21 cellular contexts compared by ENCODE assay signal in the genomic region with DNA sequence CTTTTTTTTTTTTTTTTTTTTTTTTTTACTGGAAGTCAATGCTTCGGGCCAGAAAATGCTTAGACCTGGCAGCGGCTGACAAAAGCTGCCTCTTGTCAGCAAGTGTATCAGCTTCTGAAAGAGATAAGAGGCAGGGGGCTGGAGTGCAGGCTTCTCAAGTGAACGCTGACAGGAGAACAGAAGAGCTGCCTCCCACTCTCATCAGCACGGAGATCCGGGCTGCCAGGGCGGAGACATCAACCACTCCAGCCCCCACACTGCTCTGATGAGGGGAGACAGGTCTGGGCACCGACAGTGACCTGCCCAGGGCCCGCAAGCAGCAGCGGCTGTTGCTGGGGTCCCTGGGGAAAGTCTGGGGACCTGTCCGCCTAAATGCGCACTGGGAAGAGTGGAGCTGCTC. TPM values are rescaled to one million over a fixed set of nuclear protein-coding genes. Genes with fewer than 3 reads are reported as not detected.
DNase-seq lines count a peak whose midpoint lies in the region; ATAC-seq and TF ChIP-seq lines count a peak whose summit lies in the region.
"Had no signal": no experiment of that assay in that cellular context is flagged by ENCODE, and none has a peak within 500 bp of the region (broad histone marks: within the 10 kb centered on the region; RNA-seq: fewer than 3 reads in every experiment).

No MANE protein-coding gene starts in this region.

- H3K9me3 Mint-ChIP-seq in endodermal cell (peaks cover 20% of the 10 kb centered on the region), neural progenitor cell (peaks cover 12% of the 10 kb centered on the region)

- H3K27me3 Mint-ChIP-seq in endodermal cell (ENCODE audit: insufficient read depth): peaks cover 32% of the 10 kb centered on the region
- peaks cover 21% of the 10 kb centered on the region for H3K27me3 Mint-ChIP-seq in neural progenitor cell (ENCODE audit: insufficient read depth, low read depth)

- H3K27ac Mint-ChIP-seq in endodermal cell: no peak overlapping the region
- no peak overlapping the region for H3K27ac Mint-ChIP-seq in neural progenitor cell
- H3K27ac Mint-ChIP-seq: B cell; CD4-positive, CD25-positive, alpha-beta regulatory T cell; H9 had no signal

- H3K27me3 ChIP-seq in endodermal cell (ENCODE audit: control insufficient read depth, insufficient read depth, low read length, poor library complexity, severe bottlenecking): peaks cover 28% of the 10 kb centered on the region
- H3K27me3 ChIP-seq in neural progenitor cell: peaks cover 8% of the 10 kb centered on the region
- peaks cover 0 to 7% of the 10 kb centered on the region in 2 donors for H3K27me3 ChIP-seq in body of pancreas

- no peaks in the 10 kb centered on the region for H4K20me1 ChIP-seq in neural progenitor cell (ENCODE audit: low read depth)

- TF ChIP-seq CTCF in endodermal cell (conservative IDR thresholded peaks at IDR 0.05) (no peak), neural progenitor cell (IDR thresholded peaks at IDR 0.05) (no peak), body of pancreas (IDR thresholded peaks at IDR 0.05) (no peak)

- no peaks in the 10 kb centered on the region for H3F3A ChIP-seq in neural progenitor cell (ENCODE audit: low read depth)

- H3K27ac ChIP-seq in endodermal cell (ENCODE audit: low read depth, low read length) (no peak overlapping the region), neural progenitor cell (no peak overlapping the region), body of pancreas (no peak overlapping the region)
- H3K27ac ChIP-seq: 22Rv1 had no signal

- no peak for TF ChIP-seq POLR2A in body of pancreas (IDR thresholded peaks at IDR 0.05)

- H2AFZ ChIP-seq in neural progenitor cell (replicated peaks): peak overlapping the region; percentile 70

- DNase-seq in DMS 273 (lab: John Stamatoyannopoulos, UW; ENCODE audit: unreplicated experiment) (peak; percentile 7), DMS 273 treated with DMSO at 0.1 percent for 48 hours (lab: John Stamatoyannopoulos, UW) (no peak), ELF-1 (ENCODE audit: low read depth, low spot score) (peak; percentile 75), endodermal cell (peak; percentile 63), neural progenitor cell (ENCODE audit: low spot score) (peak; percentile 51), cerebellar nuclear complex (lab: John Stamatoyannopoulos, UW) (no peak), NCI-H2171 (lab: John Stamatoyannopoulos, UW) (no peak), body of pancreas (no peak)
- DNase-seq: CD4-positive, CD25-positive, alpha-beta regulatory T cell; H9; IMR-90; Kasumi-1; NCI-H1105; NCI-H1694; NCI-H446; NCI-H69; SIG-M5 had no signal

- WGBS in endodermal cell (ENCODE audit: insufficient coverage in 1 of 2, insufficient read length in 1 of 2), 2 experiments: 45 to 51% methylated on average over 4 to 11 of the region's 11 CpGs
- 10 to 24% methylated on average over 6 to 11 of the region's 11 CpGs for WGBS in body of pancreas, 2 donors

- H3K4me1 ChIP-seq in endodermal cell (ENCODE audit: control insufficient read depth, insufficient read depth, low read length) (peaks cover 8% of the 10 kb centered on the region), neural progenitor cell (peaks cover 13% of the 10 kb centered on the region), body of pancreas (no peaks in the 10 kb centered on the region)

- H3K9me3 ChIP-seq in endodermal cell (ENCODE audit: control insufficient read depth, low read length): peaks cover 25% of the 10 kb centered on the region
- H3K9me3 ChIP-seq in neural progenitor cell (ENCODE audit: low read depth): peaks cover 9% of the 10 kb centered on the region
- H3K9me3 ChIP-seq in body of pancreas: no peaks in the 10 kb centered on the region

- intact Hi-C loops in body of pancreas (cut with DNase I): loop anchor here (10.0 kb wide), 1 partner anchor 134 kb away; no protein-coding TSS in a partner anchor

- no peaks in the 10 kb centered on the region for H3K36me3 Mint-ChIP-seq in endodermal cell (ENCODE audit: low read depth)
- no peaks in the 10 kb centered on the region for H3K36me3 Mint-ChIP-seq in neural progenitor cell
- H3K36me3 Mint-ChIP-seq: CD4-positive, CD25-positive, alpha-beta regulatory T cell had no signal

- peak overlapping the region; percentile 41 for H3K4me2 ChIP-seq in neural progenitor cell

- no peak for ATAC-seq in body of pancreas

- H3K4me3 ChIP-seq in endodermal cell (ENCODE audit: low read length) (no peak overlapping the region), neural progenitor cell (no peak overlapping the region), body of pancreas (no peak overlapping the region)

- H3K9ac ChIP-seq in endodermal cell (ENCODE audit: extremely low read depth, low read length, poor library complexity, severe bottlenecking): no peak overlapping the region
- H3K9ac ChIP-seq in neural progenitor cell: no peak overlapping the region

- peaks cover 15% of the 10 kb centered on the region for H3K4me1 Mint-ChIP-seq in endodermal cell
- peaks cover 7% of the 10 kb centered on the region for H3K4me1 Mint-ChIP-seq in neural progenitor cell

- no peaks in the 10 kb centered on the region for H3K79me2 ChIP-seq in neural progenitor cell (ENCODE audit: low read depth)

- H3K4me3 Mint-ChIP-seq in endodermal cell (no peak overlapping the region), neural progenitor cell (no peak overlapping the region)
- H3K4me3 Mint-ChIP-seq: B cell; CD4-positive, CD25-positive, alpha-beta regulatory T cell; H9 had no signal

- H3K36me3 ChIP-seq in endodermal cell (ENCODE audit: control insufficient read depth, insufficient read depth, low read length) (no peaks in the 10 kb centered on the region), neural progenitor cell (no peaks in the 10 kb centered on the region), body of pancreas (replicated peaks in 1 of 2; ENCODE audit: insufficient read depth in 1 of 2, low read depth in 2 of 2) (no peaks in the 10 kb centered on the region)

RNA-seq across cellular contexts. Expression of a gene that starts 9.4 kb away (rescaled TPM):
- total RNA-seq in endodermal cell (1 to 10 TPM; 4.5 to 5.6 TPM), neural progenitor cell (ENCODE audit: low replicate concordance) (3.9 and 4.6 TPM in 2 replicates), body of pancreas (under 1 TPM in 1 of 2 donors, not detected in 1; 0.26 TPM)
- 0.85 TPM for polyA plus RNA-seq in endodermal cell (2013, experiment 1 of 2)
- polyA plus RNA-seq in endodermal cell (2013, experiment 2 of 2): 0.66 TPM
- total RNA-seq: CD4-positive, CD25-positive, alpha-beta regulatory T cell; HT-29; OCI-LY7 had no signal
- polyA plus RNA-seq: CD4-positive, CD25-positive, alpha-beta regulatory T cell had no signal

Comparison
In these comparisons a context has a peak if more than half of its experiments do, and no peak if none do; other contexts are left out.
1. DNase-seq: peak in DMS 273 (single experiment), ELF-1 (single experiment), endodermal cell (single experiment) and neural progenitor cell (single experiment); none in DMS 273 treated with DMSO at 0.1 percent for 48 hours (single experiment), cerebellar nuclear complex (0 of 2), NCI-H2171 (single experiment) and body of pancreas (0 of 4).